2 cellular contexts compared by ENCODE assay signal in genomic region chr17:43068570-43069367, GRCh38.
A peak's percentile ranks its signal among the peaks of the same experiment; 100 is the strongest.
TF ChIP-seq lines count a peak whose summit lies in the region.

No MANE protein-coding gene starts in this region.

TF ChIP-seq in GM23338, 12 proteins besides CTCF, POLR2A, EP300 and RAD21 (continued from another document):
- TF ChIP-seq ZNF462 (CRISPR knock-in tag; IDR thresholded peaks at IDR 0.05): no peak
- TF ChIP-seq ETS1 (IDR thresholded peaks at IDR 0.05): no peak
- TF ChIP-seq REST (IDR thresholded peaks at IDR 0.05; ENCODE audit: unreplicated experiment): no peak
- TF ChIP-seq EZH2phosphoT487 (IDR thresholded peaks at IDR 0.05; ENCODE audit: unreplicated experiment): no peak
- no peak for TF ChIP-seq STAT1 (IDR thresholded peaks at IDR 0.05; ENCODE audit: unreplicated experiment)
- TF ChIP-seq NANOG (IDR thresholded peaks at IDR 0.05; ENCODE audit: borderline replicate concordance): no peak
- TF ChIP-seq POLR2AphosphoS5 (IDR thresholded peaks at IDR 0.05; ENCODE audit: low read depth): no peak

TF ChIP-seq in liver, 16 proteins besides CTCF, POLR2A, EP300 and RAD21 (continued from another document):
- TF ChIP-seq ZBTB33 (IDR thresholded peaks at IDR 0.05) (peak; percentile 69), GABPA (IDR thresholded peaks at IDR 0.05 in 1 of 2, conservative IDR thresholded peaks at IDR 0.05 in 1 of 2) (peak in 1 of 2 donors; percentile 21), HNF4G (IDR thresholded peaks at IDR 0.05) (peak; percentile 10), MAX (IDR thresholded peaks at IDR 0.05) (peak; percentile 50), TAF1 (conservative IDR thresholded peaks at IDR 0.05) (no peak), JUND (IDR thresholded peaks at IDR 0.05) (peak; percentile 42 to 70), RXRA (IDR thresholded peaks at IDR 0.05) (peak; percentile 92 to 94), FOXA2 (IDR thresholded peaks at IDR 0.05) (peak; percentile 91), HNF4A (conservative IDR thresholded peaks at IDR 0.05) (peak; percentile 70 to 72), FOXA1 (IDR thresholded peaks at IDR 0.05) (peak; percentile 87), SP1 (IDR thresholded peaks at IDR 0.05) (peak; percentile 86), YY1 (IDR thresholded peaks at IDR 0.05) (peak; percentile 96)
TF ChIP-seq in liver: peak in this region for 13.
